ENCODE assay signal across 22 cellular contexts in the genomic region with DNA sequence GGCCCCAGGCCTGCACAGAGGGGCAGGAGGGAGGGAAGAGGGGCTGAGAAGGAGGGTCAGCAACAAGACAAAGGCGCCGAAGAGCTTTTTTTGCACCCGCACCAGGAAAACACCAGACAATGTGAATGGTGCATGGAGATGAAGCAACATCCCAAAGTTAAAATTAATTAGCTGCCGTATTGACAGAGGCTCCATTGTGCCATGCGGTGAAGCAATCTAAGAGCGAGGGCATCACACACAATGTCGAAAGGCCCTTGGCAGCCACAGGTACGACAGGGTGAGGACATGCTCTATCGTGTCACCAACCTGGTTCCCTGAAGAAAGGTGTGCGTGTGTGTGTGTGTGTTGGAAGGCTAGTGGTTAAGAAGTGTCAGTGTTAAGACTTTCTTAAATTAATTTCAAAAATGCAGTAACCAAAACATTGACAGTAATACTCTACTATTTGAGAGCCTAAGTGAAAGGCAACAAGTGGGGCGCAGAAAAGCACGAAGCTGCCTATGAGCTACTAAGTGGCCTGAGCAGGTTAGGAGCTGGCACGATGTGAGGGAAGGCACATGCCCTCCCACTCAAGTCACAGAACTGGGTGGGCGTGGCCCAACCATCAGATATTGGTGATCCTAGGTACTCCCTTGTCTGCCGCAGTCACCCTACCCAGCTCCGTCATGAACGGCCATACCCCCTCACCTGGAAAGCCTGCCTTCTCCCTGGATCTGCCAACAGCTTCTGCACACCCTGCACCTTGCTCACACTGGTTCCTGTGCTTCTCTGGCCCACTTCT. TPM values are rescaled to one million over a fixed set of nuclear protein-coding genes. Genes with fewer than 3 reads are reported as not detected.
DNase-seq lines count a peak whose midpoint lies in the region; ATAC-seq and TF ChIP-seq lines count a peak whose summit lies in the region.
"Had no signal": no experiment of that assay in that cellular context is flagged by ENCODE, and none has a peak within 500 bp of the region (broad histone marks: within the 10 kb centered on the region; RNA-seq: fewer than 3 reads in every experiment).

No MANE protein-coding gene starts in this region.

- H3K9ac ChIP-seq in NT2/D1 (ENCODE audit: insufficient read length, low read depth) = peak overlapping the region; percentile 2

- H3K36me3 ChIP-seq in NT2/D1 (ENCODE audit: insufficient read depth, insufficient read length, low read length) (peaks cover 68% of the 10 kb centered on the region), right lobe of liver (no peaks in the 10 kb centered on the region)

- TF ChIP-seq CTCF in right lobe of liver (IDR thresholded peaks at IDR 0.05) = no peak

- intact Hi-C loops in right lobe of liver (cut with DNase I) = no loop called here

- DNase-seq in NT2/D1 (ENCODE audit: low read depth, low spot score) = no peak
- no peak for DNase-seq in central memory CD8-positive, alpha-beta T cell (ENCODE audit: low spot score in 2 of 2)
- peak; percentile 68 to 88 (median 81) for DNase-seq in right lobe of liver
- DNase-seq in NCI-H2029 (lab: John Stamatoyannopoulos, UW) = no peak
- DNase-seq in NAMALWA (ENCODE audit: low spot score) = no peak
- DNase-seq in activated gamma-delta T cell treated with Interleukin-2 at 50 U/mL for 16 hours = no peak
- no peak for DNase-seq in cerebellum (ENCODE audit: low spot score)
- DNase-seq: activated CD4-positive, alpha-beta T cell treated with anti-CD3 and anti-CD28 coated beads, Interleukin-2, amount 10 ng/mL, durations not matched to agents 7 days and 5 days; activated CD8-positive, alpha-beta memory T cell treated with anti-CD3 and anti-CD28 coated beads, Interleukin-2, amount 50 U/mL, for 48 hours; activated naive CD4-positive, alpha-beta T cell treated with anti-CD3 and anti-CD28 coated beads, Interleukin-2, amount 10 ng/mL, durations not matched to agents 7 days and 5 days; dorsolateral prefrontal cortex; islet precursor cell; NCI-H1092; NCI-H2081 treated with DMSO at 0.1 percent for 48 hours; NCI-H526 treated with DMSO at 0.1 percent for 48 hours; OCI-M1; psoas muscle; T1000 had no signal

- 38% methylated on average over 14 of the region's 17 CpGs for WGBS in right lobe of liver (ENCODE audit: insufficient coverage, low coverage, low lambda C conversion rate, missing lambda C conversion rate)

- peak overlapping the region in 1 of 3 donors; percentile 60 for H3K27ac ChIP-seq in right lobe of liver
- H3K27ac ChIP-seq: psoas muscle, SJSA1, upper lobe of left lung had no signal

- peaks cover 2% of the 10 kb centered on the region for H3K36me3 Mint-ChIP-seq in central memory CD8-positive, alpha-beta T cell (ENCODE audit: insufficient read depth)
- no peaks in the 10 kb centered on the region for H3K36me3 Mint-ChIP-seq in stimulated activated memory B cell treated with anti-CD40 and anti-IgM and Interleukin-4, amounts not matched to agents 10 μg/mL and 1 μg/mL and 100 μg/mL, for 72 hours

- H3K27me3 ChIP-seq in NT2/D1 (ENCODE audit: insufficient read depth, insufficient read length) (no peaks in the 10 kb centered on the region), right lobe of liver (no peaks in the 10 kb centered on the region)
- H3K27me3 ChIP-seq: dorsolateral prefrontal cortex, SJSA1, upper lobe of left lung had no signal

- no peak for ATAC-seq in central memory CD8-positive, alpha-beta T cell (replicated peaks; ENCODE audit: extremely low read depth, poor library complexity, severe bottlenecking)
- peak; percentile 87 to 94 (median 93) for ATAC-seq in right lobe of liver
- ATAC-seq in stimulated activated memory B cell treated with anti-CD40 and anti-IgM and Interleukin-4, amounts not matched to agents 10 μg/mL and 1 μg/mL and 100 μg/mL, for 72 hours = no peak

- no peak overlapping the region for H3K4me3 Mint-ChIP-seq in central memory CD8-positive, alpha-beta T cell
- H3K4me3 Mint-ChIP-seq in stimulated activated memory B cell treated with anti-CD40 and anti-IgM and Interleukin-4, amounts not matched to agents 10 μg/mL and 1 μg/mL and 100 μg/mL, for 72 hours = no peak overlapping the region
- H3K4me3 Mint-ChIP-seq: activated CD4-positive, alpha-beta T cell treated with anti-CD3 and anti-CD28 coated beads, Interleukin-2, amount 10 ng/mL, durations not matched to agents 7 days and 5 days; activated naive CD4-positive, alpha-beta T cell treated with anti-CD3 and anti-CD28 coated beads, Interleukin-2, amount 10 ng/mL, durations not matched to agents 7 days and 5 days; B cell had no signal

- H3K27ac Mint-ChIP-seq in central memory CD8-positive, alpha-beta T cell (ENCODE audit: low read depth) = peak overlapping the region; percentile 19
- peak overlapping the region; percentile 57 for H3K27ac Mint-ChIP-seq in stimulated activated memory B cell treated with anti-CD40 and anti-IgM and Interleukin-4, amounts not matched to agents 10 μg/mL and 1 μg/mL and 100 μg/mL, for 72 hours
- H3K27ac Mint-ChIP-seq: activated CD4-positive, alpha-beta T cell treated with anti-CD3 and anti-CD28 coated beads, Interleukin-2, amount 10 ng/mL, durations not matched to agents 7 days and 5 days; activated naive CD4-positive, alpha-beta T cell treated with anti-CD3 and anti-CD28 coated beads, Interleukin-2, amount 10 ng/mL, durations not matched to agents 7 days and 5 days; B cell had no signal

- H3K4me1 ChIP-seq in NT2/D1 (ENCODE audit: insufficient read depth, insufficient read length) (peaks cover 19% of the 10 kb centered on the region), right lobe of liver (peaks cover 0 to 21% (median 8%) of the 10 kb centered on the region in 4 donors)

- no peaks in the 10 kb centered on the region for H3K27me3 Mint-ChIP-seq in central memory CD8-positive, alpha-beta T cell
- H3K27me3 Mint-ChIP-seq in stimulated activated memory B cell treated with anti-CD40 and anti-IgM and Interleukin-4, amounts not matched to agents 10 μg/mL and 1 μg/mL and 100 μg/mL, for 72 hours = no peaks in the 10 kb centered on the region
- H3K27me3 Mint-ChIP-seq: activated CD4-positive, alpha-beta T cell treated with anti-CD3 and anti-CD28 coated beads, Interleukin-2, amount 10 ng/mL, durations not matched to agents 7 days and 5 days; activated naive CD4-positive, alpha-beta T cell treated with anti-CD3 and anti-CD28 coated beads, Interleukin-2, amount 10 ng/mL, durations not matched to agents 7 days and 5 days; B cell had no signal

- no peaks in the 10 kb centered on the region for H3K9me3 Mint-ChIP-seq in central memory CD8-positive, alpha-beta T cell
- no peaks in the 10 kb centered on the region for H3K9me3 Mint-ChIP-seq in stimulated activated memory B cell treated with anti-CD40 and anti-IgM and Interleukin-4, amounts not matched to agents 10 μg/mL and 1 μg/mL and 100 μg/mL, for 72 hours
- H3K9me3 Mint-ChIP-seq: activated CD4-positive, alpha-beta T cell treated with anti-CD3 and anti-CD28 coated beads, Interleukin-2, amount 10 ng/mL, durations not matched to agents 7 days and 5 days; activated naive CD4-positive, alpha-beta T cell treated with anti-CD3 and anti-CD28 coated beads, Interleukin-2, amount 10 ng/mL, durations not matched to agents 7 days and 5 days had no signal

- no peak overlapping the region for H3K4me3 ChIP-seq in NT2/D1 (ENCODE audit: insufficient read length, low read depth)
- H3K4me3 ChIP-seq in right lobe of liver = no peak overlapping the region
- H3K4me3 ChIP-seq: dorsolateral prefrontal cortex, psoas muscle, SJSA1, upper lobe of left lung had no signal

- TF ChIP-seq POLR2A in right lobe of liver (IDR thresholded peaks at IDR 0.05) = no peak

- H3K4me1 Mint-ChIP-seq in central memory CD8-positive, alpha-beta T cell = peaks cover 59% of the 10 kb centered on the region
- peaks cover 38% of the 10 kb centered on the region for H3K4me1 Mint-ChIP-seq in stimulated activated memory B cell treated with anti-CD40 and anti-IgM and Interleukin-4, amounts not matched to agents 10 μg/mL and 1 μg/mL and 100 μg/mL, for 72 hours

- H3K9me3 ChIP-seq in NT2/D1 (ENCODE audit: insufficient read depth, low read length) (no peaks in the 10 kb centered on the region), right lobe of liver (no peaks in the 10 kb centered on the region)
- H3K9me3 ChIP-seq: psoas muscle, SJSA1, upper lobe of left lung had no signal

RNA-seq across cellular contexts. Expression of gene SSBP3, which starts 41.0 kb away (rescaled TPM):
- 10 to 100 TPM; 19.4 to 34.1 (median 24.4) TPM for total RNA-seq in right lobe of liver
- total RNA-seq in cerebellum = 36.4 TPM

Comparison
In these comparisons a context has a peak if more than half of its experiments do, and no peak if none do; other contexts are left out.
1. DNase-seq: peak in right lobe of liver (3 of 3); none in NT2/D1 (single experiment), central memory CD8-positive, alpha-beta T cell (0 of 2), NCI-H2029 (single experiment), NAMALWA (single experiment), activated gamma-delta T cell treated with Interleukin-2 at 50 U/mL for 16 hours (single experiment) and cerebellum (single experiment).
2. ATAC-seq: peak in right lobe of liver (4 of 4); none in central memory CD8-positive, alpha-beta T cell (single experiment) and stimulated activated memory B cell treated with anti-CD40 and anti-IgM and Interleukin-4, amounts not matched to agents 10 μg/mL and 1 μg/mL and 100 μg/mL, for 72 hours (single experiment).